Comparison of ENCODE assay signal across 10 cellular contexts in the genomic region with DNA sequence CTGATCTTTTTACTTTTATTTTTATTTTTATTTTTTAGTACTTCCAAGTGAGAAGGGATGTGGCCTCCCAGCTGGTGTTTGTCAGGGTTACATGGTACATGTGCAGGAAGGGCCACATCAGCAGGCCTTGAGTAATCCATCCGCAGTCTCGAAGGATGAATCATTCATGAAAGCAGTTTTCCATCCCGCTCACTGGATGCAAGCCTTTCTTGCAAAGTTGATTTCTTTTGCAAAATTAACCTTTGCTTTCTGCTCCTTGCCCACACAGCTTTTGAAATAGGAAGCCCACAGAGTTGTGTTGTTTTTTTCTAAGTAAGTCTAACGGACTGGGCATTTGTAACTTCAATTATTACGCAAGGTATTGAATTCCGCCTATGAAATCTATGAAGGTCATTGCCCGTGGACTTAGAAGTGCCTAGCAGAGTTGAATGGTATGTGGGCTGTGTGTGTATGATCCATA.
DNase-seq lines count a peak whose midpoint lies in the region; ATAC-seq and TF ChIP-seq lines count a peak whose summit lies in the region.
"Had no signal": no experiment of that assay in that cellular context is flagged by ENCODE, and none has a peak within 500 bp of the region (broad histone marks: within the 10 kb centered on the region; RNA-seq: fewer than 3 reads in every experiment).

No MANE protein-coding gene starts in this region.

- WGBS in mesodermal cell (ENCODE audit: insufficient coverage in 2 of 2), 2 experiments: 71 to 76% methylated on average over 4 of the region's 7 CpGs

- H3K27ac ChIP-seq in mesodermal cell (ENCODE audit: low read depth, low read length, severe bottlenecking): peak overlapping the region; percentile 79

- ATAC-seq in T-helper 17 cell: no peak

- H3K27me3 Mint-ChIP-seq in chondrocyte (ENCODE audit: low read depth) (no peaks in the 10 kb centered on the region), T-helper 17 cell (no peaks in the 10 kb centered on the region)

- TF ChIP-seq CTCF in AG09319 (IDR thresholded peaks at IDR 0.05; ENCODE audit: low read depth, low read length): no peak
- TF ChIP-seq CTCF in chondrocyte (IDR thresholded peaks at IDR 0.05): no peak

- H3K4me1 Mint-ChIP-seq in chondrocyte (ENCODE audit: low read depth) (peaks cover 54% of the 10 kb centered on the region), T-helper 17 cell (peaks cover 10% of the 10 kb centered on the region)

- no peaks in the 10 kb centered on the region for H3K9me3 Mint-ChIP-seq in chondrocyte (ENCODE audit: low read depth)

- H3K27ac Mint-ChIP-seq in chondrocyte (ENCODE audit: unreplicated experiment): peak overlapping the region; percentile 95
- no peak overlapping the region for H3K27ac Mint-ChIP-seq in T-helper 17 cell

- peaks cover 9% of the 10 kb centered on the region for H3K36me3 ChIP-seq in mesodermal cell (ENCODE audit: control insufficient read depth, insufficient read depth, low read length)

- H3K4me1 ChIP-seq in mesodermal cell (ENCODE audit: control insufficient read depth, insufficient read depth, low read length, poor library complexity, severe bottlenecking): peaks cover 23% of the 10 kb centered on the region

- H3K36me3 Mint-ChIP-seq in chondrocyte (ENCODE audit: low read depth): peaks cover 4% of the 10 kb centered on the region
- peaks cover 2% of the 10 kb centered on the region for H3K36me3 Mint-ChIP-seq in T-helper 17 cell (ENCODE audit: low read depth)

- H3K4me3 Mint-ChIP-seq in chondrocyte (ENCODE audit: unreplicated experiment) (peak overlapping the region; percentile 31), T-helper 17 cell (no peak overlapping the region)

- DNase-seq in AG09319 (ENCODE audit: extremely low read depth, low read depth) (peak; percentile 96), M059J (ENCODE audit: low read depth) (peak; percentile 95), chondrocyte (ENCODE audit: low spot score) (no peak), GM19238 (ENCODE audit: insufficient read length, low spot score) (no peak), T-helper 17 cell (no peak), HuH-7.5 (ENCODE audit: low spot score) (no peak), NCI-H2196 (lab: John Stamatoyannopoulos, UW; ENCODE audit: unreplicated experiment) (no peak)
- DNase-seq: NCI-H446 treated with DMSO at 0.1 percent for 48 hours had no signal

- no peak overlapping the region for H3K4me3 ChIP-seq in mesodermal cell (ENCODE audit: extremely low read depth, insufficient read depth, low read length, poor library complexity, severe bottlenecking)
- H3K4me3 ChIP-seq: coronary artery had no signal

- H3K9me3 ChIP-seq in mesodermal cell (ENCODE audit: control insufficient read depth, low read length) (no peaks in the 10 kb centered on the region), T-helper 17 cell (ENCODE audit: control insufficient read depth, low read length, poor library complexity, severe bottlenecking) (peaks cover 2% of the 10 kb centered on the region)

Comparison
In these comparisons a context has a peak if more than half of its experiments do, and no peak if none do; other contexts are left out.
1. DNase-seq: peak in AG09319 (single experiment) and M059J (single experiment); none in chondrocyte (single experiment), GM19238 (single experiment), T-helper 17 cell (0 of 3), HuH-7.5 (single experiment) and NCI-H2196 (single experiment).